ENCODE assay signal across 1 cellular context in the genomic region with DNA sequence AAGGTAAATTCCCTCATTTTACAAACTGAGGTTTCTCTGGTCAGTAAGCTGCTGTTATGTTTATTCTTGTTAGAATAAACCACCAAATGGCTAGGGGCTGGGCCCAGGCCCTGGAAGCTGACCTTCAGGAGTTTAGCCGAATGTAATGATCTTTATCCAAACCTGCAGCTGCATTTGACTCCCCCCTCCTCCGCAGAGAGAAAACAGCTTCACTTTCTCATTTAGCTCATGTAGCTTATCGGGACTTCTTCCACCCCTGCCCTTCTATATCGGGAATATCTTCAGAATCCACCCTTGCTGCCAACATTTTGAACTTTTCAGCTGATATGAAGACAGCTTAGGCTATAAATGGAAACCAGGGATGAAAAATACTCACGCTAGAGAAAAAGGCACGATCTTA.
TF ChIP-seq lines count a peak whose summit lies in the region.

No MANE protein-coding gene starts in this region.

TF ChIP-seq in GM23338, 12 proteins besides CTCF, POLR2A, EP300 and RAD21 (continued from another document):
- TF ChIP-seq, protein P1, sequence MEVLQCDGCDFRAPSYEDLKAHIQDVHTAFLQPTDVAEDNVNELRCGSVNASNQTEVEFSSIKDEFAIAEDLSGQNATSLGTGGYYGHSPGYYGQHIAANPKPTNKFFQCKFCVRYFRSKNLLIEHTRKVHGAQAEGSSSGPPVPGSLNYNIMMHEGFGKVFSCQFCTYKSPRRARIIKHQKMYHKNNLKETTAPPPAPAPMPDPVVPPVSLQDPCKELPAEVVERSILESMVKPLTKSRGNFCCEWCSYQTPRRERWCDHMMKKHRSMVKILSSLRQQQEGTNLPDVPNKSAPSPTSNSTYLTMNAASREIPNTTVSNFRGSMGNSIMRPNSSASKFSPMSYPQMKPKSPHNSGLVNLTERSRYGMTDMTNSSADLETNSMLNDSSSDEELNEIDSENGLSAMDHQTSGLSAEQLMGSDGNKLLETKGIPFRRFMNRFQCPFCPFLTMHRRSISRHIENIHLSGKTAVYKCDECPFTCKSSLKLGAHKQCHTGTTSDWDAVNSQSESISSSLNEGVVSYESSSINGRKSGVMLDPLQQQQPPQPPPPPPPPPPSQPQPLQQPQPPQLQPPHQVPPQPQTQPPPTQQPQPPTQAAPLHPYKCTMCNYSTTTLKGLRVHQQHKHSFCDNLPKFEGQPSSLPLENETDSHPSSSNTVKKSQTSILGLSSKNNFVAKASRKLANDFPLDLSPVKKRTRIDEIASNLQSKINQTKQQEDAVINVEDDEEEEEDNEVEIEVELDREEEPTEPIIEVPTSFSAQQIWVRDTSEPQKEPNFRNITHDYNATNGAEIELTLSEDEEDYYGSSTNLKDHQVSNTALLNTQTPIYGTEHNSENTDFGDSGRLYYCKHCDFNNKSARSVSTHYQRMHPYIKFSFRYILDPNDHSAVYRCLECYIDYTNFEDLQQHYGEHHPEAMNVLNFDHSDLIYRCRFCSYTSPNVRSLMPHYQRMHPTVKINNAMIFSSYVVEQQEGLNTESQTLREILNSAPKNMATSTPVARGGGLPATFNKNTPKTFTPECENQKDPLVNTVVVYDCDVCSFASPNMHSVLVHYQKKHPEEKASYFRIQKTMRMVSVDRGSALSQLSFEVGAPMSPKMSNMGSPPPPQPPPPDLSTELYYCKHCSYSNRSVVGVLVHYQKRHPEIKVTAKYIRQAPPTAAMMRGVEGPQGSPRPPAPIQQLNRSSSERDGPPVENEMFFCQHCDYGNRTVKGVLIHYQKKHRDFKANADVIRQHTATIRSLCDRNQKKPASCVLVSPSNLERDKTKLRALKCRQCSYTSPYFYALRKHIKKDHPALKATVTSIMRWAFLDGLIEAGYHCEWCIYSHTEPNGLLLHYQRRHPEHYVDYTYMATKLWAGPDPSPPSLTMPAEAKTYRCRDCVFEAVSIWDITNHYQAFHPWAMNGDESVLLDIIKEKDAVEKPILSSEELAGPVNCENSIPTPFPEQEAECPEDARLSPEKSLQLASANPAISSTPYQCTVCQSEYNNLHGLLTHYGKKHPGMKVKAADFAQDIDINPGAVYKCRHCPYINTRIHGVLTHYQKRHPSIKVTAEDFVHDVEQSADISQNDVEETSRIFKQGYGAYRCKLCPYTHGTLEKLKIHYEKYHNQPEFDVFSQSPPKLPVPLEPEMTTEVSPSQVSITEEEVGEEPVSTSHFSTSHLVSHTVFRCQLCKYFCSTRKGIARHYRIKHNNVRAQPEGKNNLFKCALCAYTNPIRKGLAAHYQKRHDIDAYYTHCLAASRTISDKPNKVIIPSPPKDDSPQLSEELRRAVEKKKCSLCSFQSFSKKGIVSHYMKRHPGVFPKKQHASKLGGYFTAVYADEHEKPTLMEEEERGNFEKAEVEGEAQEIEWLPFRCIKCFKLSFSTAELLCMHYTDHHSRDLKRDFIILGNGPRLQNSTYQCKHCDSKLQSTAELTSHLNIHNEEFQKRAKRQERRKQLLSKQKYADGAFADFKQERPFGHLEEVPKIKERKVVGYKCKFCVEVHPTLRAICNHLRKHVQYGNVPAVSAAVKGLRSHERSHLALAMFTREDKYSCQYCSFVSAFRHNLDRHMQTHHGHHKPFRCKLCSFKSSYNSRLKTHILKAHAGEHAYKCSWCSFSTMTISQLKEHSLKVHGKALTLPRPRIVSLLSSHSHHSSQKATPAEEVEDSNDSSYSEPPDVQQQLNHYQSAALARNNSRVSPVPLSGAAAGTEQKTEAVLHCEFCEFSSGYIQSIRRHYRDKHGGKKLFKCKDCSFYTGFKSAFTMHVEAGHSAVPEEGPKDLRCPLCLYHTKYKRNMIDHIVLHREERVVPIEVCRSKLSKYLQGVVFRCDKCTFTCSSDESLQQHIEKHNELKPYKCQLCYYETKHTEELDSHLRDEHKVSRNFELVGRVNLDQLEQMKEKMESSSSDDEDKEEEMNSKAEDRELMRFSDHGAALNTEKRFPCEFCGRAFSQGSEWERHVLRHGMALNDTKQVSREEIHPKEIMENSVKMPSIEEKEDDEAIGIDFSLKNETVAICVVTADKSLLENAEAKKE (CRISPR knock-in tag; IDR thresholded peaks at IDR 0.05): no peak
- TF ChIP-seq CREB1 (CRISPR knock-in tag; IDR thresholded peaks at IDR 0.05; ENCODE audit: low read depth) (no peak), ZNF331 (CRISPR knock-in tag; IDR thresholded peaks at IDR 0.05; ENCODE audit: low read depth) (no peak)
